Comparison of ENCODE assay signal across 2 cellular contexts in the genomic region with DNA sequence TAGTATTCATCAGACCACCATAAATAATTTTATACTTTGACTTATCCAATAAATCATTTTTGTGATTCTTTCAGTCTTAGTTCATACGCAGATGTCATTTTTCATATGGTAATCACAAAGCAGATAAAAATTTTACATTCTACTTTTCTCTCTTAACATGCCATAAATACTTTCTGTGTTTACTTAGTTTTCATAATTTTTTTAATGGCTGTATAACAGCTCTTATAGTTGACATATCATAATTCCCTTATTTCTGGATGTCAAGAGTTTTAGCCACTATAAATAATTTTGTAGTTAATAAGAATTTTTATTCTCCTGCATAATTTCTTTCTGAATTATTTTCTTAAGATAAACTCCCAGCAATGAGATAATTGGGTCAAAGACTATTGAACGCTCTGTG.
A peak's percentile ranks its signal among the peaks of the same experiment; 100 is the strongest.
TF ChIP-seq lines count a peak whose summit lies in the region.

No MANE protein-coding gene starts in this region.

TF ChIP-seq in SK-N-SH treated with all-trans-retinoic acid at 6 μM for 48 hours, 23 proteins besides CTCF, POLR2A, EP300 and RAD21 (continued from another document):
- TF ChIP-seq, protein P1, sequence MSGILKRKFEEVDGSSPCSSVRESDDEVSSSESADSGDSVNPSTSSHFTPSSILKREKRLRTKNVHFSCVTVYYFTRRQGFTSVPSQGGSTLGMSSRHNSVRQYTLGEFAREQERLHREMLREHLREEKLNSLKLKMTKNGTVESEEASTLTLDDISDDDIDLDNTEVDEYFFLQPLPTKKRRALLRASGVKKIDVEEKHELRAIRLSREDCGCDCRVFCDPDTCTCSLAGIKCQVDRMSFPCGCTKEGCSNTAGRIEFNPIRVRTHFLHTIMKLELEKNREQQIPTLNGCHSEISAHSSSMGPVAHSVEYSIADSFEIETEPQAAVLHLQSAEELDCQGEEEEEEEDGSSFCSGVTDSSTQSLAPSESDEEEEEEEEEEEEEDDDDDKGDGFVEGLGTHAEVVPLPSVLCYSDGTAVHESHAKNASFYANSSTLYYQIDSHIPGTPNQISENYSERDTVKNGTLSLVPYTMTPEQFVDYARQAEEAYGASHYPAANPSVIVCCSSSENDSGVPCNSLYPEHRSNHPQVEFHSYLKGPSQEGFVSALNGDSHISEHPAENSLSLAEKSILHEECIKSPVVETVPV (CRISPR knock-in tag; IDR thresholded peaks at IDR 0.05): no peak; the same call in 1 of the 2 replicates
- TF ChIP-seq, protein P2, sequence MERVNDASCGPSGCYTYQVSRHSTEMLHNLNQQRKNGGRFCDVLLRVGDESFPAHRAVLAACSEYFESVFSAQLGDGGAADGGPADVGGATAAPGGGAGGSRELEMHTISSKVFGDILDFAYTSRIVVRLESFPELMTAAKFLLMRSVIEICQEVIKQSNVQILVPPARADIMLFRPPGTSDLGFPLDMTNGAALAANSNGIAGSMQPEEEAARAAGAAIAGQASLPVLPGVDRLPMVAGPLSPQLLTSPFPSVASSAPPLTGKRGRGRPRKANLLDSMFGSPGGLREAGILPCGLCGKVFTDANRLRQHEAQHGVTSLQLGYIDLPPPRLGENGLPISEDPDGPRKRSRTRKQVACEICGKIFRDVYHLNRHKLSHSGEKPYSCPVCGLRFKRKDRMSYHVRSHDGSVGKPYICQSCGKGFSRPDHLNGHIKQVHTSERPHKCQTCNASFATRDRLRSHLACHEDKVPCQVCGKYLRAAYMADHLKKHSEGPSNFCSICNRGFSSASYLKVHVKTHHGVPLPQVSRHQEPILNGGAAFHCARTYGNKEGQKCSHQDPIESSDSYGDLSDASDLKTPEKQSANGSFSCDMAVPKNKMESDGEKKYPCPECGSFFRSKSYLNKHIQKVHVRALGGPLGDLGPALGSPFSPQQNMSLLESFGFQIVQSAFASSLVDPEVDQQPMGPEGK (CRISPR knock-in tag; IDR thresholded peaks at IDR 0.05; ENCODE audit: borderline replicate concordance): no peak
- TF ChIP-seq ISL1 (CRISPR knock-in tag; IDR thresholded peaks at IDR 0.05): peak; percentile 98

TF ChIP-seq in SK-N-SH, 30 proteins besides CTCF, POLR2A, EP300 and RAD21 (continued from another document):
- no peak for TF ChIP-seq GATA2 (CRISPR knock-in tag; IDR thresholded peaks at IDR 0.05)
- TF ChIP-seq JUND (IDR thresholded peaks at IDR 0.05): no peak
- TF ChIP-seq GABPA (IDR thresholded peaks at IDR 0.05; ENCODE audit: low read depth): no peak
- no peak for TF ChIP-seq ELF1 (IDR thresholded peaks at IDR 0.05)
- TF ChIP-seq, protein P3, sequence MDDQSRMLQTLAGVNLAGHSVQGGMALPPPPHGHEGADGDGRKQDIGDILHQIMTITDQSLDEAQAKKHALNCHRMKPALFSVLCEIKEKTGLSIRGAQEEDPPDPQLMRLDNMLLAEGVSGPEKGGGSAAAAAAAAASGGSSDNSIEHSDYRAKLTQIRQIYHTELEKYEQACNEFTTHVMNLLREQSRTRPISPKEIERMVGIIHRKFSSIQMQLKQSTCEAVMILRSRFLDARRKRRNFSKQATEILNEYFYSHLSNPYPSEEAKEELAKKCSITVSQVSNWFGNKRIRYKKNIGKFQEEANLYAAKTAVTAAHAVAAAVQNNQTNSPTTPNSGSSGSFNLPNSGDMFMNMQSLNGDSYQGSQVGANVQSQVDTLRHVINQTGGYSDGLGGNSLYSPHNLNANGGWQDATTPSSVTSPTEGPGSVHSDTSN (IDR thresholded peaks at IDR 0.05): no peak
